1 cellular context compared by ENCODE assay signal in genomic region chr4:188428935-188429334, GRCh38.
TF ChIP-seq lines count a peak whose summit lies in the region.

No MANE protein-coding gene starts in this region.

TF ChIP-seq in SK-N-SH, 30 proteins besides CTCF, POLR2A, EP300 and RAD21 (continued from another document):
- TF ChIP-seq IRF3 (IDR thresholded peaks at IDR 0.05; ENCODE audit: low read depth, low read length) (no peak), GABPA (IDR thresholded peaks at IDR 0.05; ENCODE audit: low read depth) (no peak), RCOR1 (IDR thresholded peaks at IDR 0.05; ENCODE audit: low read length) (no peak), NFIC (IDR thresholded peaks at IDR 0.05; ENCODE audit: borderline replicate concordance) (no peak), REST (IDR thresholded peaks at IDR 0.05; ENCODE audit: low read depth, low read length) (no peak), RFX5 (IDR thresholded peaks at IDR 0.05; ENCODE audit: low read length) (no peak)
